1 cellular context compared by ENCODE assay signal in the genomic region with DNA sequence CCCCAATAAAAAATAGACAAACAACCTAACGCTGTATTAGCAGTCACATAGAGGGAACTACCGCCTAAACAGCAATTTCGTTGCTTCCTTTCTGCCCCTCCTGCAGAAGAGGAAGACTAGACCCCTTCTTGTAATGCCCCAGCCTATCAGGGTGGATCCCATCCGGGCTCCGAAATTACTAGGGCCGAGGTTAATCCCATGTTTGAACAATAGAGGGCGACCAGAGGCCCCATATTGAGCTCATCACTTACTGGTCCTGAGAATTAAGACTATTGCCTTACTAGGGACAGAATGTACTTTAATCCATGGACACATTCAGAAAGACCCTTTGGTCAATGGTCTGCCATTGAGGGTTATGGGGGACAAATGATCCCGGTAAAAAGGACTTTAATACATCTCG.
TF ChIP-seq lines count a peak whose summit lies in the region.

No MANE protein-coding gene starts in this region.

TF ChIP-seq in endothelial cell of umbilical vein, 7 proteins besides CTCF, POLR2A, EP300 and RAD21:
- TF ChIP-seq EZH2 (IDR thresholded peaks at IDR 0.05; ENCODE audit: borderline replicate concordance, low read depth, low read length, severe bottlenecking) (no peak), MAX (IDR thresholded peaks at IDR 0.05; ENCODE audit: insufficient read depth, insufficient read length) (no peak), JUN (IDR thresholded peaks at IDR 0.05; ENCODE audit: borderline replicate concordance, insufficient read depth, insufficient read length, low read depth) (no peak), FOS (IDR thresholded peaks at IDR 0.05; ENCODE audit: borderline replicate concordance, insufficient read depth, low read length) (no peak), GATA2 (IDR thresholded peaks at IDR 0.05; ENCODE audit: insufficient read depth, insufficient read length, low read depth, low read length) (no peak), MYC (IDR thresholded peaks at IDR 0.05; ENCODE audit: low read depth, low read length) (no peak), POLR2AphosphoS5 (IDR thresholded peaks at IDR 0.05; ENCODE audit: insufficient read depth, low read depth, low read length) (no peak)
